ENCODE assay signal across 14 cellular contexts in genomic region chr12:62714409-62715075, GRCh38.
DNase-seq lines count a peak whose midpoint lies in the region; ATAC-seq, FAIRE-seq and TF ChIP-seq lines count a peak whose summit lies in the region.
"Had no signal": no experiment of that assay in that cellular context is flagged by ENCODE, and none has a peak within 500 bp of the region (broad histone marks: within the 10 kb centered on the region; RNA-seq: fewer than 3 reads in every experiment).

No MANE protein-coding gene starts in this region.

- H3K36me3 ChIP-seq in MG63 (0 out of 2 replicates have a peak, but pooled peaks cover 3% of the 10 kb centered on the region), K562 (ENCODE audit: control insufficient read depth, insufficient read depth, low read length) (peaks cover 5% of the 10 kb centered on the region; the same call in 1 of the 3 replicates), hepatocyte (replicated peaks; ENCODE audit: insufficient read depth, low read depth) (no peaks in the 10 kb centered on the region), stomach smooth muscle (ENCODE audit: control insufficient read depth in 2 of 2, insufficient read depth in 2 of 2, low read length in 2 of 2) (no peaks in the 10 kb centered on the region)
- H3K36me3 ChIP-seq: Peyer's patch had no signal

- no peaks in the 10 kb centered on the region for H3K27me3 ChIP-seq in MG63
- H3K27me3 ChIP-seq in K562 (ENCODE audit: control insufficient read depth in 2 of 2, insufficient read depth in 2 of 2, low read length in 2 of 2): no peaks in the 10 kb centered on the region
- H3K27me3 ChIP-seq in hepatocyte: no peaks in the 10 kb centered on the region
- no peaks in the 10 kb centered on the region for H3K27me3 ChIP-seq in stomach smooth muscle (ENCODE audit: control insufficient read depth in 1 of 2, insufficient read depth in 2 of 2, low read length in 2 of 2)
- H3K27me3 ChIP-seq: Peyer's patch had no signal

- in situ Hi-C loops in K562 (cut with MboI): no loop called here

- CTCF ChIA-PET in K562 (lab: Yijun Ruan, JAX; ENCODE audit: low intra/inter-chr PET ratio): no interaction called here

- TF ChIP-seq CTCF in K562 (IDR thresholded peaks at IDR 0.05 in 2 of 3, conservative IDR thresholded peaks at IDR 0.05 in 1 of 3; ENCODE audit: insufficient read depth in 2 of 3, low read depth in 1 of 3, low read length in 3 of 3) (no peak), hepatocyte (IDR thresholded peaks at IDR 0.05; ENCODE audit: poor library complexity) (no peak)

- H3K4me3 ChIP-seq in MG63: no peak overlapping the region
- no peak overlapping the region for H3K4me3 ChIP-seq in K562
- H3K4me3 ChIP-seq in hepatocyte: no peak overlapping the region
- H3K4me3 ChIP-seq in stomach smooth muscle (ENCODE audit: low read length in 2 of 2): no peak overlapping the region
- H3K4me3 ChIP-seq: coronary artery, Peyer's patch had no signal

- intact Hi-C loops in K562 (cut with micrococcal nuclease): no loop called here

- no peaks in the 10 kb centered on the region for H3K9me1 ChIP-seq in K562 (ENCODE audit: control insufficient read depth, insufficient read depth, low read length)

- DNase-seq in MG63 (peak; percentile 70), K562 (ENCODE audit: extremely low read depth in 1 of 4, low spot score in 3 of 4) (no peak), hepatocyte (ENCODE audit: low spot score) (no peak), AML-193 (lab: John Stamatoyannopoulos, UW) (no peak)
- no peak for DNase-seq in NK-92 treated with Interleukin-12 subunit alpha and Interleukin-12 subunit beta, amount 100 ng/mL, for 24 hours (lab: John Stamatoyannopoulos, UW)
- DNase-seq: activated naive CD4-positive, alpha-beta T cell treated with anti-CD3 and anti-CD28 coated beads, Interleukin-2, amount 50 U/mL, for 16 hours; HFFc6; NCI-H2107; Peyer's patch; stimulated activated CD4-positive, alpha-beta T cell treated with anti-CD3 and anti-CD28 coated beads, Interleukin-4, amount 100 ng/mL, for 1 hour had no signal

- H2AFZ ChIP-seq in K562 (ENCODE audit: low read depth, low read length): no peak overlapping the region
- H2AFZ ChIP-seq in hepatocyte: no peak overlapping the region

- 44% methylated on average over 10 of the region's 10 CpGs for WGBS in K562 (ENCODE audit: insufficient coverage, low coverage, missing lambda C conversion rate)
- 67% methylated on average over 10 of the region's 10 CpGs for WGBS in hepatocyte (ENCODE audit: low lambda C conversion rate, missing lambda C conversion rate)

- H4K20me1 ChIP-seq in K562 (replicated peaks; ENCODE audit: control insufficient read depth, insufficient read depth, low read length) (no peaks in the 10 kb centered on the region), hepatocyte (ENCODE audit: insufficient read depth, poor library complexity, severe bottlenecking) (no peaks in the 10 kb centered on the region)

- FAIRE-seq in K562 (lab: Jason Lieb, UNC): no peak

- no peaks in the 10 kb centered on the region for H3K9me2 ChIP-seq in hepatocyte (replicated peaks; ENCODE audit: insufficient read depth)

- ATAC-seq in K562 (no peak), GM21367 (IDR thresholded peaks at IDR 0.05; ENCODE audit: unreplicated experiment) (no peak)
- ATAC-seq: left lobe of liver had no signal

- POLR2A ChIA-PET in K562 (lab: Yijun Ruan, JAX): interaction anchor here (0.7 kb wide), 1 partner anchor 133 kb away, joined by 4 read pairs; no protein-coding TSS in a partner anchor

- H3K4me1 ChIP-seq in K562 (replicated peaks in 1 of 2; ENCODE audit: control insufficient read depth in 2 of 2, insufficient read depth in 2 of 2, low read length in 2 of 2) (no peaks in the 10 kb centered on the region; a peak in 1 of 5 replicates), hepatocyte (ENCODE audit: insufficient read depth) (peaks cover 16% of the 10 kb centered on the region), stomach smooth muscle (ENCODE audit: control insufficient read depth, insufficient read depth, low read length) (peaks cover 31% of the 10 kb centered on the region)
- H3K4me1 ChIP-seq: Peyer's patch had no signal

- no peak overlapping the region for H3K9ac ChIP-seq in K562 (ENCODE audit: insufficient read depth in 1 of 2, low read depth in 2 of 2, low read length in 2 of 2)
- H3K9ac ChIP-seq in stomach smooth muscle (ENCODE audit: low read length in 2 of 2): no peak overlapping the region

- H3K9me3 ChIP-seq in MG63 (no peaks in the 10 kb centered on the region; the same call in 1 of the 2 replicates), K562 (replicated peaks; ENCODE audit: control insufficient read depth, insufficient read depth, low read depth, low read length) (no peaks in the 10 kb centered on the region), hepatocyte (ENCODE audit: low read depth) (no peaks in the 10 kb centered on the region), stomach smooth muscle (ENCODE audit: control insufficient read depth in 2 of 2, low read length in 2 of 2) (no peaks in the 10 kb centered on the region)
- H3K9me3 ChIP-seq: Peyer's patch had no signal

- no peak for TF ChIP-seq EP300 in K562 (IDR thresholded peaks at IDR 0.05; ENCODE audit: low read length)

- TF ChIP-seq POLR2A in K562 (conservative IDR thresholded peaks at IDR 0.05): no peak

- no TSS peak for BruUV-seq in K562 (replicated peaks; lab: Mats Ljungman, UMichigan)

- TF ChIP-seq RAD21 in K562 (CRISPR knock-in tag; conservative IDR thresholded peaks at IDR 0.05 in 1 of 2, IDR thresholded peaks at IDR 0.05 in 1 of 2): no peak

- H3K4me2 ChIP-seq in K562 (ENCODE audit: insufficient read depth, low read length): no peak overlapping the region
- H3K4me2 ChIP-seq in hepatocyte: no peak overlapping the region

- H3K27ac ChIP-seq in K562 (ENCODE audit: extremely low read depth, low read depth, low read length) (no peak overlapping the region), hepatocyte (peak overlapping the region; percentile 42), stomach smooth muscle (ENCODE audit: low read length) (peak overlapping the region; percentile 46)
- H3K27ac ChIP-seq: Peyer's patch had no signal

- H3K79me2 ChIP-seq in K562 (ENCODE audit: control insufficient read depth, insufficient read depth, low read length): no peaks in the 10 kb centered on the region
- H3K79me2 ChIP-seq in hepatocyte: no peaks in the 10 kb centered on the region

TF ChIP-seq in K562, 482 proteins besides CTCF, POLR2A, EP300 and RAD21:
- TF ChIP-seq ATF7 (IDR thresholded peaks at IDR 0.05) (no peak), NFIC (IDR thresholded peaks at IDR 0.05) (peak; percentile 69)
